Comparison of ENCODE assay signal across 1 cellular context in genomic region chr7:123220396-123220795, GRCh38.
TF ChIP-seq lines count a peak whose summit lies in the region.

No MANE protein-coding gene starts in this region.

TF ChIP-seq in HepG2, 621 proteins besides CTCF, POLR2A, EP300 and RAD21 (continued from another document):
- no peak for TF ChIP-seq ZBTB26 (CRISPR knock-in tag; IDR thresholded peaks at IDR 0.05; ENCODE audit: borderline replicate concordance)
- no peak for TF ChIP-seq RBM22 (optimal IDR thresholded peaks at IDR 0.05; ENCODE audit: low read length)
- TF ChIP-seq ZNF660 (CRISPR knock-in tag; IDR thresholded peaks at IDR 0.05; ENCODE audit: borderline replicate concordance, low read depth) = no peak
- TF ChIP-seq ZBTB8A (CRISPR knock-in tag; IDR thresholded peaks at IDR 0.05; ENCODE audit: borderline replicate concordance, low read depth) = no peak
- TF ChIP-seq PITX1 (CRISPR knock-in tag; IDR thresholded peaks at IDR 0.05) = no peak
- TF ChIP-seq NFYC (CRISPR knock-in tag; IDR thresholded peaks at IDR 0.05) = no peak
- TF ChIP-seq GABPB1 (CRISPR knock-in tag; IDR thresholded peaks at IDR 0.05) = no peak
- no peak for TF ChIP-seq PHB2 (IDR thresholded peaks at IDR 0.05; ENCODE audit: partially characterized antibody)
- no peak for TF ChIP-seq ZNF552 (CRISPR knock-in tag; IDR thresholded peaks at IDR 0.05; ENCODE audit: borderline replicate concordance)
- TF ChIP-seq ATF2 (CRISPR knock-in tag; IDR thresholded peaks at IDR 0.05) = no peak
- TF ChIP-seq STAG1 (CRISPR knock-in tag; IDR thresholded peaks at IDR 0.05) = no peak
- TF ChIP-seq KAT8 (CRISPR knock-in tag; IDR thresholded peaks at IDR 0.05) = no peak
